Comparison of ENCODE assay signal across 13 cellular contexts in the genomic region with DNA sequence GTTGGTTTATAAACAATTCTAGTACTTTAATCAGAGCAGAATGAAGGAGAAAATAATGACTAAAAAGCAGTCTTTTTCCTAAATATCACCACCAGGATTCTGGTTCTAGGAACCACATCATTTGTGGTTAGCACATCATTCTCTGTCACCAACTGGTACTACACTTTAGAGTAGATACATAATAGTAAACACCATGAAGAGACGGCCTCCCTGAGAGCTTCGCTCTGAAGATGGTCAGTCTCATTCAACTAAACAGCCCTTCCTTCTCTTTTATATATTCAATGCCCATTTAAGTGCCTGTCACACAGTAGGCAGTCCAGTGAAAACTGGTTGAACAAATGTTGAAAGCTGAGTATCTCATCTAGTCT. TPM values are rescaled to one million over a fixed set of nuclear protein-coding genes. Genes with fewer than 3 reads are reported as not detected.
DNase-seq lines count a peak whose midpoint lies in the region; ATAC-seq, FAIRE-seq and TF ChIP-seq lines count a peak whose summit lies in the region.
"Had no signal": no experiment of that assay in that cellular context is flagged by ENCODE, and none has a peak within 500 bp of the region (broad histone marks: within the 10 kb centered on the region; RNA-seq: fewer than 3 reads in every experiment).

No MANE protein-coding gene starts in this region.

- peak overlapping the region in 1 of 2 donors; percentile 51 for H3K4me3 Mint-ChIP-seq in activated T-cell treated with anti-CD3 and anti-CD28 coated beads, Interleukin-2, amount 50 U/mL, for 72 hours
- H3K4me3 Mint-ChIP-seq in WTC11, result no peak overlapping the region
- no peak overlapping the region for H3K4me3 Mint-ChIP-seq in stimulated activated memory B cell treated with anti-CD40 and anti-IgM and Interleukin-4, amounts not matched to agents 10 μg/mL and 1 μg/mL and 100 μg/mL, for 72 hours

- H3K27ac ChIP-seq in epithelial cell of prostate (peak overlapping the region; percentile 98), kidney (ENCODE audit: low read depth in 2 of 2, low read length in 2 of 2) (no peak overlapping the region)
- H3K27ac ChIP-seq: colonic mucosa had no signal

- H3K9me3 ChIP-seq in kidney (ENCODE audit: control insufficient read depth in 1 of 2, low read length in 2 of 2), result no peaks in the 10 kb centered on the region
- H3K9me3 ChIP-seq: colonic mucosa had no signal

- peaks cover 0 to 8% of the 10 kb centered on the region in 2 donors for H3K4me1 ChIP-seq in kidney (ENCODE audit: control insufficient read depth in 1 of 2, insufficient read depth in 1 of 2, low read depth in 1 of 2, low read length in 2 of 2)

- H3K4me1 Mint-ChIP-seq in activated T-cell treated with anti-CD3 and anti-CD28 coated beads, Interleukin-2, amount 50 U/mL, for 72 hours (ENCODE audit: low read depth), result peaks cover 61% of the 10 kb centered on the region
- H3K4me1 Mint-ChIP-seq in WTC11, result peaks cover 40% of the 10 kb centered on the region
- peaks cover 38% of the 10 kb centered on the region for H3K4me1 Mint-ChIP-seq in stimulated activated memory B cell treated with anti-CD40 and anti-IgM and Interleukin-4, amounts not matched to agents 10 μg/mL and 1 μg/mL and 100 μg/mL, for 72 hours

- DNase-seq in activated T-cell treated with anti-CD3 and anti-CD28 coated beads, Interleukin-2, amount 50 U/mL, for 72 hours, result no peak
- DNase-seq in activated T-cell treated with anti-CD3 and anti-CD28 coated beads, Interleukin-2, amount 50 U/mL, for 1 hour, result no peak
- DNase-seq in WTC11 (ENCODE audit: low spot score), result no peak
- no peak for DNase-seq in epithelial cell of prostate (ENCODE audit: low read depth, low spot score)
- DNase-seq in kidney, result no peak
- no peak for DNase-seq in NCI-H2107 (lab: John Stamatoyannopoulos, UW)
- no peak for DNase-seq in NCI-H1105 treated with DMSO at 0.1 percent for 48 hours (lab: John Stamatoyannopoulos, UW)
- DNase-seq: activated CD4-positive, alpha-beta T cell treated with anti-CD3 and anti-CD28 coated beads, Interleukin-2, amount 50 U/mL, for 1 hour; colonic mucosa; foreskin fibroblast; H7; stimulated activated CD4-positive, alpha-beta T cell treated with anti-CD3 and anti-CD28 coated beads, Interleukin-1b, Interleukin-23, amount 100 ng/mL, for 48 hours had no signal

- peak overlapping the region; percentile 94 for H3K27ac Mint-ChIP-seq in activated T-cell treated with anti-CD3 and anti-CD28 coated beads, Interleukin-2, amount 50 U/mL, for 72 hours
- H3K27ac Mint-ChIP-seq in WTC11, result peak overlapping the region; percentile 26; the same call in 1 of the 2 replicates
- H3K27ac Mint-ChIP-seq in stimulated activated memory B cell treated with anti-CD40 and anti-IgM and Interleukin-4, amounts not matched to agents 10 μg/mL and 1 μg/mL and 100 μg/mL, for 72 hours, result peak overlapping the region; percentile 69

- ATAC-seq in activated T-cell treated with anti-CD3 and anti-CD28 coated beads, Interleukin-2, amount 50 U/mL, for 72 hours (replicated peaks in 1 of 2), result no peak
- ATAC-seq in WTC11, result no peak
- ATAC-seq in stimulated activated memory B cell treated with anti-CD40 and anti-IgM and Interleukin-4, amounts not matched to agents 10 μg/mL and 1 μg/mL and 100 μg/mL, for 72 hours, result no peak

- H3K27me3 Mint-ChIP-seq in activated T-cell treated with anti-CD3 and anti-CD28 coated beads, Interleukin-2, amount 50 U/mL, for 72 hours (ENCODE audit: low read depth), result no peaks in the 10 kb centered on the region
- no peaks in the 10 kb centered on the region for H3K27me3 Mint-ChIP-seq in WTC11 (ENCODE audit: low read depth)
- no peaks in the 10 kb centered on the region for H3K27me3 Mint-ChIP-seq in stimulated activated memory B cell treated with anti-CD40 and anti-IgM and Interleukin-4, amounts not matched to agents 10 μg/mL and 1 μg/mL and 100 μg/mL, for 72 hours

- H3K9me3 Mint-ChIP-seq in activated T-cell treated with anti-CD3 and anti-CD28 coated beads, Interleukin-2, amount 50 U/mL, for 72 hours, result no peaks in the 10 kb centered on the region
- no peaks in the 10 kb centered on the region for H3K9me3 Mint-ChIP-seq in WTC11
- H3K9me3 Mint-ChIP-seq in stimulated activated memory B cell treated with anti-CD40 and anti-IgM and Interleukin-4, amounts not matched to agents 10 μg/mL and 1 μg/mL and 100 μg/mL, for 72 hours, result no peaks in the 10 kb centered on the region

- H3K9ac ChIP-seq in kidney (ENCODE audit: low read length in 2 of 2), result no peak overlapping the region

- CTCF ChIA-PET in WTC11 (lab: Charles Lee), result no interaction called here

- TF ChIP-seq CTCF in WTC11 (IDR thresholded peaks at IDR 0.05), result no peak
- TF ChIP-seq CTCF in kidney (IDR thresholded peaks at IDR 0.05; ENCODE audit: borderline replicate concordance, extremely low read depth, insufficient read depth), result no peak

- FAIRE-seq in kidney (lab: Jason Lieb, UNC), result no peak

- no peak overlapping the region for H3K4me3 ChIP-seq in kidney (ENCODE audit: low read length in 2 of 2)
- H3K4me3 ChIP-seq: colonic mucosa had no signal

- peaks cover 46 to 75% of the 10 kb centered on the region in 2 donors for H3K36me3 ChIP-seq in kidney (ENCODE audit: control insufficient read depth in 1 of 2, insufficient read depth in 2 of 2, low read length in 2 of 2)

- intact Hi-C loops in kidney (cut with DNase I), result loop anchor here (10.0 kb wide), 1 partner anchor 303 kb away; no protein-coding TSS in a partner anchor

- peaks cover 25 to 66% of the 10 kb centered on the region in 2 donors for H3K36me3 Mint-ChIP-seq in activated T-cell treated with anti-CD3 and anti-CD28 coated beads, Interleukin-2, amount 50 U/mL, for 72 hours (ENCODE audit: insufficient read depth in 2 of 2)
- H3K36me3 Mint-ChIP-seq in WTC11, result peaks cover 73% of the 10 kb centered on the region
- H3K36me3 Mint-ChIP-seq in stimulated activated memory B cell treated with anti-CD40 and anti-IgM and Interleukin-4, amounts not matched to agents 10 μg/mL and 1 μg/mL and 100 μg/mL, for 72 hours, result peaks cover 64% of the 10 kb centered on the region

- POLR2A ChIA-PET in WTC11 (lab: Charles Lee), result no interaction called here

TF ChIP-seq in WTC11, 78 proteins besides CTCF, POLR2A, EP300 and RAD21:
- TF ChIP-seq NFATC4 (CRISPR knock-in tag; IDR thresholded peaks at IDR 0.05), result 0 out of 2 replicates have a peak, but pooled peaks have one; percentile 19
- no peak for TF ChIP-seq TP53 (CRISPR knock-in tag; IDR thresholded peaks at IDR 0.05)
- no peak for TF ChIP-seq HMGA2 (CRISPR knock-in tag; IDR thresholded peaks at IDR 0.05)
- TF ChIP-seq NFE2L1 (CRISPR knock-in tag; IDR thresholded peaks at IDR 0.05), result no peak
- TF ChIP-seq EMX1 (CRISPR knock-in tag; IDR thresholded peaks at IDR 0.05), result no peak
- TF ChIP-seq ZNF396 (CRISPR knock-in tag; IDR thresholded peaks at IDR 0.05; ENCODE audit: borderline replicate concordance), result no peak
- TF ChIP-seq, protein P1, sequence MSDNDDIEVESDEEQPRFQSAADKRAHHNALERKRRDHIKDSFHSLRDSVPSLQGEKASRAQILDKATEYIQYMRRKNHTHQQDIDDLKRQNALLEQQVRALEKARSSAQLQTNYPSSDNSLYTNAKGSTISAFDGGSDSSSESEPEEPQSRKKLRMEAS (CRISPR knock-in tag; IDR thresholded peaks at IDR 0.05), result no peak
- TF ChIP-seq PRRX2 (CRISPR knock-in tag; IDR thresholded peaks at IDR 0.05), result 0 out of 2 replicates have a peak, but pooled peaks have one; percentile 44

RNA-seq across cellular contexts. Expression of gene SLC38A2, which starts 10.9 kb away (rescaled TPM):
- 100 to 1,000 TPM; 481 to 496 TPM for total RNA-seq in activated T-cell treated with anti-CD3 and anti-CD28 coated beads, Interleukin-2, amount 50 U/mL, for 72 hours
- total RNA-seq in WTC11 (2021) (295 to 381 TPM (median 309 TPM) in 3 replicates), kidney (189 TPM)
- polyA plus RNA-seq in kidney (ENCODE audit: insufficient read depth, low read depth, low replicate concordance), result 38.6 TPM

Comparison
In these comparisons a context has a peak if more than half of its experiments do, and no peak if none do; other contexts are left out.
1. H3K27ac Mint-ChIP-seq: peak in every context shown above with its lines; median percentile 94 in activated T-cell treated with anti-CD3 and anti-CD28 coated beads, Interleukin-2, amount 50 U/mL, for 72 hours; 69 in stimulated activated memory B cell treated with anti-CD40 and anti-IgM and Interleukin-4, amounts not matched to agents 10 μg/mL and 1 μg/mL and 100 μg/mL, for 72 hours; 26 in WTC11.